8 cellular contexts compared by ENCODE assay signal in the genomic region with DNA sequence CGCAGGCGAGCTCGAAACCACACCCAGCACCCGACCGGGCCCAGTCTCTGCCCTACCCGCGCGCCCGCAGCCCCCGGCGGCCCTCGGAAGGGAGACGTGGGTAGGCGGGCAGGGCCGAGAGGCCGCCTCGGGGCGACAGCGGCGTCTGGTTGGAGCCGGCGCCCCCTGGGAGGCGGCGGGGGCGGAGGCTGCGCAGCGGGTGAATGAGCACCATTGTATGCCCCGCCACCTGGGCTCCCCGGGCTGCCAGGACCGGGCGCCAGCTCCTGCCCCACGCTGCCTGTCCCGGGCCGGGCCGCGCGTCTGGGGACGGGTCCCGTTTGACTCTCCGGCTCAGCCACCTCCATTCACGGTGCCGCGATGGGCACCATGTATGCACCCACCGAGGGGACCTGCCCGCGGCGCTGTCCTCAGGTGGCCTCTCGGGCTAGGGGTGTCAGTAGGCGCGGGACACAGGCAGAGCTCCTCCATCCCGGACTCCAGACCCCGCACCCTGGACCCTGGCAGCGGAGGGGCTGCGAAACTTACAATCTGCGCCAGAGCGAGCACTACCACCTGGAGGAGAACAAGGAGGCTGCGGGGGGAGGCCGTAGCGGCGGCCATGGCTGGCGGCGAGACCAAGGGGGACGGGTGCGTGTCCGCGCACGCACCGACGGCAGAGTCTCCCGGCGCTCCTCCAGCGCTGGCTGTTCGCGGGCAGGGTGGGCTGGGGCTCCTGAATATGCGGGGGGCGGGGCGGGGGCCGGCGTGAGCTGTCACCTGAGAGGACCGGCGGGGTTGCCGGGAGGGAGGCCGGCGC. TPM values are rescaled to one million over a fixed set of nuclear protein-coding genes. Genes with fewer than 3 reads are reported as not detected.
DNase-seq lines count a peak whose midpoint lies in the region; ATAC-seq and TF ChIP-seq lines count a peak whose summit lies in the region.

TSS of gene COL9A2 (minus strand) at position 692 of the 799 bp plus-strand sequence. CDS start at position 603, 89 bp downstream.

- peak within 1 kb of the TSS; percentile 59 to 78 (median 73) for H3K9ac ChIP-seq in BLaER1 treated with 17β-estradiol and CSF1 and Interleukin-3, amounts not matched to agents 10 nM and 100 nM
- H3K9ac ChIP-seq in HUES48 (ENCODE audit: low read depth, low read length) (no peak within 1 kb of the TSS), smooth muscle cell (ENCODE audit: low read depth) (no peak within 1 kb of the TSS)

- peaks cover 25 to 32% (median 27%) of the 10 kb centered on the region in 11 experiments for H3K27me3 ChIP-seq in BLaER1 treated with 17β-estradiol and CSF1 and Interleukin-3, amounts not matched to agents 10 nM and 100 nM
- H3K27me3 ChIP-seq in HUES48 (ENCODE audit: control insufficient read depth, insufficient read depth, low read length): peaks cover 59% of the 10 kb centered on the region
- peaks cover 25% of the 10 kb centered on the region for H3K27me3 ChIP-seq in smooth muscle cell (ENCODE audit: low read depth)

- peaks cover 55% of the 10 kb centered on the region for H3K27me3 Mint-ChIP-seq in brain

- H3K79me2 ChIP-seq in smooth muscle cell (ENCODE audit: low read depth): no peaks in the 10 kb centered on the region

- peak within 1 kb of the TSS; percentile 47 to 70 (median 60) for H3K4me3 ChIP-seq in BLaER1 treated with 17β-estradiol and CSF1 and Interleukin-3, amounts not matched to agents 10 nM and 100 nM
- H3K4me3 ChIP-seq in HUES48 (ENCODE audit: low read depth, low read length) (peak within 1 kb of the TSS; percentile 49), smooth muscle cell (peak within 1 kb of the TSS; percentile 49)

- H3K9me3 Mint-ChIP-seq in brain: peaks cover 0 to 3% (median 0%) of the 10 kb centered on the region in 5 experiments

- H3K27ac Mint-ChIP-seq in brain: peak within 1 kb of the TSS in 1 of 5 experiments; percentile 93

- H3K4me1 Mint-ChIP-seq in brain: peaks cover 31% of the 10 kb centered on the region

- H2AFZ ChIP-seq in smooth muscle cell (ENCODE audit: low read depth): peak within 1 kb of the TSS; percentile 81

- ATAC-seq in HG02970 (IDR thresholded peaks at IDR 0.05; ENCODE audit: low FRiP score, unreplicated experiment): no peak

- H3K4me1 ChIP-seq in BLaER1 treated with 17β-estradiol and CSF1 and Interleukin-3, amounts not matched to agents 10 nM and 100 nM: peaks cover 47 to 65% (median 53%) of the 10 kb centered on the region in 10 experiments
- H3K4me1 ChIP-seq in HUES48 (ENCODE audit: control insufficient read depth, insufficient read depth, low read length): peaks cover 20% of the 10 kb centered on the region
- H3K4me1 ChIP-seq in smooth muscle cell (ENCODE audit: low read depth): peaks cover 18% of the 10 kb centered on the region

- no peaks in the 10 kb centered on the region for H3K36me3 ChIP-seq in BLaER1 treated with 17β-estradiol and CSF1 and Interleukin-3, amounts not matched to agents 10 nM and 100 nM
- no peaks in the 10 kb centered on the region for H3K36me3 ChIP-seq in HUES48 (ENCODE audit: control insufficient read depth, insufficient read depth, low read length)
- no peaks in the 10 kb centered on the region for H3K36me3 ChIP-seq in smooth muscle cell (ENCODE audit: low read depth)

- H3K36me3 Mint-ChIP-seq in brain: no peaks in the 10 kb centered on the region

- peak; percentile 46 for DNase-seq in T-helper 22 cell (ENCODE audit: low read depth)
- peak; percentile 66 for DNase-seq in inferior parietal cortex (ENCODE audit: extremely low spot score)
- peak; percentile 28 for DNase-seq in smooth muscle cell (lab: John Stamatoyannopoulos, UW; ENCODE audit: unreplicated experiment)
- DNase-seq in SW 1271 (lab: John Stamatoyannopoulos, UW): no peak

- H4K20me1 ChIP-seq in BLaER1 treated with 17β-estradiol and CSF1 and Interleukin-3, amounts not matched to agents 10 nM and 100 nM: no peaks in the 10 kb centered on the region
- no peaks in the 10 kb centered on the region for H4K20me1 ChIP-seq in smooth muscle cell (ENCODE audit: low read depth)

- H3K27ac ChIP-seq in BLaER1 treated with 17β-estradiol and CSF1 and Interleukin-3, amounts not matched to agents 10 nM and 100 nM: peak within 1 kb of the TSS in 9 of 11 experiments; percentile 67 to 86 (median 79); a peak in 18 of 22 replicates
- H3K27ac ChIP-seq in HUES48 (ENCODE audit: low read depth, low read length) (no peak within 1 kb of the TSS), smooth muscle cell (ENCODE audit: low read depth) (no peak within 1 kb of the TSS)

- H3K4me3 Mint-ChIP-seq in brain: peak within 1 kb of the TSS; percentile 60 to 77 (median 74)

- TF ChIP-seq CTCF in brain (conservative IDR thresholded peaks at IDR 0.05) (no peak), smooth muscle cell (IDR thresholded peaks at IDR 0.05; ENCODE audit: borderline replicate concordance, insufficient read depth, poor library complexity, severe bottlenecking) (no peak)

- H3F3A ChIP-seq in smooth muscle cell (ENCODE audit: low read depth): peaks cover 3% of the 10 kb centered on the region

- no peaks in the 10 kb centered on the region for H3K9me3 ChIP-seq in BLaER1 treated with 17β-estradiol and CSF1 and Interleukin-3, amounts not matched to agents 10 nM and 100 nM (replicated peaks in 1 of 11)
- no peaks in the 10 kb centered on the region for H3K9me3 ChIP-seq in HUES48 (ENCODE audit: control insufficient read depth, insufficient read depth, low read length)
- no peaks in the 10 kb centered on the region for H3K9me3 ChIP-seq in smooth muscle cell (replicated peaks; ENCODE audit: low read depth)

- WGBS in smooth muscle cell (ENCODE audit: low lambda C conversion rate): 2% methylated on average over 53 of the region's 84 CpGs

- peak within 1 kb of the TSS; percentile 86 to 99 (median 97) for H3K4me2 ChIP-seq in BLaER1 treated with 17β-estradiol and CSF1 and Interleukin-3, amounts not matched to agents 10 nM and 100 nM
- H3K4me2 ChIP-seq in smooth muscle cell: peak within 1 kb of the TSS; percentile 88

RNA-seq across cellular contexts. Expression of gene COL9A2, which starts in this region (rescaled TPM):
- polyA plus RNA-seq in brain (ENCODE audit: insufficient read depth, low read depth, low replicate concordance) (94.4 TPM), smooth muscle cell (16.0 and 24.5 TPM in 2 replicates)
- total RNA-seq in smooth muscle cell: 6.5 and 8.0 TPM in 2 replicates

Comparison
In these comparisons a context has a peak if more than half of its experiments do, and no peak if none do; other contexts are left out.
1. H3K27ac ChIP-seq: peak in BLaER1 treated with 17β-estradiol and CSF1 and Interleukin-3, amounts not matched to agents 10 nM and 100 nM (9 of 11); none in HUES48 (single experiment) and smooth muscle cell (single experiment).
2. H3K9ac ChIP-seq: peak in BLaER1 treated with 17β-estradiol and CSF1 and Interleukin-3, amounts not matched to agents 10 nM and 100 nM (11 of 11); none in HUES48 (single experiment) and smooth muscle cell (single experiment).
3. DNase-seq: peak in T-helper 22 cell (single experiment), inferior parietal cortex (single experiment) and smooth muscle cell (single experiment); none in SW 1271 (0 of 2).
4. Peak in every context shown above with its lines, with median percentiles within 50 percentile points of each other: H3K4me3 ChIP-seq.